1 cellular context compared by ENCODE assay signal in the genomic region with DNA sequence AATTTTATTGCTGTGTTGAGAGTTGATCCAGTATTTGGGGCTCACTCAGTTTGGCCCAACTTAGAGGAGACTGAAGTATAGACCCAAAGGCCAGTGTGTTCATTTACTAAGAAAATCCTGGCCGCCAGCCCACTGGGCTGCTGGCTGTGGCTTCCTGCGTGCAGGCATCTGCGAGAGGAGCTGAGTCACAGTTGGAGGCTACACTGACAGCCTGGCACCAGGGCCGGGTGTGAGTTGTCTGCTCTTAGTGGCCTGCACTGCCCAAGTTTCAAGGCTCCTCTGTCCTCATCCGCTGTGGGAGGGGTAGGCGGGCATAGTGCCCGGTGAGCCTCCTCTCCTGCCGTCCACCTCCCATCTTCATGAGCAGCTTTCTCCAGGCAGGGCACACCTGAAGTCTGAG.
TF ChIP-seq lines count a peak whose summit lies in the region.

No MANE protein-coding gene starts in this region.

TF ChIP-seq in SK-N-SH, 30 proteins besides CTCF, POLR2A, EP300 and RAD21 (continued from another document):
- peak; percentile 60; the same call in 1 of the 2 replicates for TF ChIP-seq POLR2AphosphoS5 (IDR thresholded peaks at IDR 0.05; ENCODE audit: low read depth, low read length)
- TF ChIP-seq TCF12 (IDR thresholded peaks at IDR 0.05) = peak; percentile 84
- TF ChIP-seq TEAD4 (IDR thresholded peaks at IDR 0.05; ENCODE audit: borderline replicate concordance, insufficient read depth) = peak; percentile 54; the same call in 1 of the 2 replicates
- no peak for TF ChIP-seq EZH2phosphoT487 (IDR thresholded peaks at IDR 0.05; ENCODE audit: borderline replicate concordance, low read depth)
- TF ChIP-seq YY1 (IDR thresholded peaks at IDR 0.05; ENCODE audit: low read depth) = no peak
- peak; percentile 74 for TF ChIP-seq PBX3 (IDR thresholded peaks at IDR 0.05)
- TF ChIP-seq, protein P1, sequence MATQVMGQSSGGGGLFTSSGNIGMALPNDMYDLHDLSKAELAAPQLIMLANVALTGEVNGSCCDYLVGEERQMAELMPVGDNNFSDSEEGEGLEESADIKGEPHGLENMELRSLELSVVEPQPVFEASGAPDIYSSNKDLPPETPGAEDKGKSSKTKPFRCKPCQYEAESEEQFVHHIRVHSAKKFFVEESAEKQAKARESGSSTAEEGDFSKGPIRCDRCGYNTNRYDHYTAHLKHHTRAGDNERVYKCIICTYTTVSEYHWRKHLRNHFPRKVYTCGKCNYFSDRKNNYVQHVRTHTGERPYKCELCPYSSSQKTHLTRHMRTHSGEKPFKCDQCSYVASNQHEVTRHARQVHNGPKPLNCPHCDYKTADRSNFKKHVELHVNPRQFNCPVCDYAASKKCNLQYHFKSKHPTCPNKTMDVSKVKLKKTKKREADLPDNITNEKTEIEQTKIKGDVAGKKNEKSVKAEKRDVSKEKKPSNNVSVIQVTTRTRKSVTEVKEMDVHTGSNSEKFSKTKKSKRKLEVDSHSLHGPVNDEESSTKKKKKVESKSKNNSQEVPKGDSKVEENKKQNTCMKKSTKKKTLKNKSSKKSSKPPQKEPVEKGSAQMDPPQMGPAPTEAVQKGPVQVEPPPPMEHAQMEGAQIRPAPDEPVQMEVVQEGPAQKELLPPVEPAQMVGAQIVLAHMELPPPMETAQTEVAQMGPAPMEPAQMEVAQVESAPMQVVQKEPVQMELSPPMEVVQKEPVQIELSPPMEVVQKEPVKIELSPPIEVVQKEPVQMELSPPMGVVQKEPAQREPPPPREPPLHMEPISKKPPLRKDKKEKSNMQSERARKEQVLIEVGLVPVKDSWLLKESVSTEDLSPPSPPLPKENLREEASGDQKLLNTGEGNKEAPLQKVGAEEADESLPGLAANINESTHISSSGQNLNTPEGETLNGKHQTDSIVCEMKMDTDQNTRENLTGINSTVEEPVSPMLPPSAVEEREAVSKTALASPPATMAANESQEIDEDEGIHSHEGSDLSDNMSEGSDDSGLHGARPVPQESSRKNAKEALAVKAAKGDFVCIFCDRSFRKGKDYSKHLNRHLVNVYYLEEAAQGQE (IDR thresholded peaks at IDR 0.05; ENCODE audit: low read depth, low read length) = peak; percentile 36; the same call in 1 of the 2 replicates
